Comparison of ENCODE assay signal across 18 cellular contexts in genomic region chr3:71166839-71167238, GRCh38.
DNase-seq lines count a peak whose midpoint lies in the region; TF ChIP-seq lines count a peak whose summit lies in the region.
"Had no signal": no experiment of that assay in that cellular context is flagged by ENCODE, and none has a peak within 500 bp of the region (broad histone marks: within the 10 kb centered on the region; RNA-seq: fewer than 3 reads in every experiment).

No MANE protein-coding gene starts in this region.

- peak overlapping the region; percentile 72 for H3K27ac Mint-ChIP-seq in Caco-2 (ENCODE audit: unreplicated experiment)
- H3K27ac Mint-ChIP-seq in chondrocyte (ENCODE audit: unreplicated experiment): peak overlapping the region; percentile 96
- peak overlapping the region; percentile 84 for H3K27ac Mint-ChIP-seq in progenitor cell of endocrine pancreas
- no peak overlapping the region for H3K27ac Mint-ChIP-seq in activated CD4-positive, alpha-beta T cell treated with anti-CD3 and anti-CD28 coated beads, Interleukin-2, amount 10 ng/mL, durations not matched to agents 24 days and 14 days
- H3K27ac Mint-ChIP-seq: dendritic cell treated with granulocyte-macrophage colony-stimulating factor and Interleukin-4, amounts not matched to agents 40 ng/mL and 50 ng/mL, for 4 days had no signal

- H3K4me1 Mint-ChIP-seq in Caco-2 (ENCODE audit: low read depth, unreplicated experiment) (peaks cover 46% of the 10 kb centered on the region), chondrocyte (ENCODE audit: low read depth) (peaks cover 92% of the 10 kb centered on the region), progenitor cell of endocrine pancreas (ENCODE audit: low read depth) (peaks cover 70% of the 10 kb centered on the region)
- peaks cover 7% of the 10 kb centered on the region for H3K4me1 Mint-ChIP-seq in activated CD4-positive, alpha-beta T cell treated with anti-CD3 and anti-CD28 coated beads, Interleukin-2, amount 10 ng/mL, durations not matched to agents 24 days and 14 days

- H3K36me3 Mint-ChIP-seq in Caco-2 (ENCODE audit: insufficient read depth, unreplicated experiment) (peaks cover 23% of the 10 kb centered on the region), chondrocyte (ENCODE audit: low read depth) (peaks cover 7% of the 10 kb centered on the region), progenitor cell of endocrine pancreas (ENCODE audit: insufficient read depth) (peaks cover 15% of the 10 kb centered on the region)
- peaks cover 10% of the 10 kb centered on the region for H3K36me3 Mint-ChIP-seq in activated CD4-positive, alpha-beta T cell treated with anti-CD3 and anti-CD28 coated beads, Interleukin-2, amount 10 ng/mL, durations not matched to agents 24 days and 14 days (ENCODE audit: low read depth)

- DNase-seq in Caco-2: no peak
- peak; percentile 19 for DNase-seq in NCI-H748 treated with DMSO at 0.1 percent for 48 hours (lab: John Stamatoyannopoulos, UW)
- no peak for DNase-seq in chondrocyte (ENCODE audit: low spot score)
- DNase-seq in progenitor cell of endocrine pancreas (ENCODE audit: low spot score, unreplicated experiment): no peak
- DNase-seq in AG20443 (ENCODE audit: low spot score): no peak
- DNase-seq in activated CD4-positive, alpha-beta T cell treated with anti-CD3 and anti-CD28 coated beads, Interleukin-2, amount 10 ng/mL, durations not matched to agents 24 days and 14 days: no peak
- DNase-seq in stimulated activated CD4-positive, alpha-beta T cell treated with anti-CD3 and anti-CD28 coated beads, Interleukin-12 subunit alpha, Interleukin-12 subunit beta, amount 100 ng/mL, for 4 hours: no peak
- DNase-seq: activated CD4-positive, CD25-positive, alpha-beta regulatory T cell treated with anti-CD3 and anti-CD28 coated beads, Interleukin-2, amount 50 U/mL, for 72 hours; activated T-cell treated with anti-CD3 and anti-CD28 coated beads, Interleukin-2, amount 50 U/mL, for 24 hours; amygdala; DMS79; mammary epithelial cell; NCI-H187 treated with DMSO at 0.1 percent for 48 hours; NCI-H446; pancreas; T1000 had no signal

- H3K9me3 ChIP-seq in Caco-2: no peaks in the 10 kb centered on the region
- H3K9me3 ChIP-seq: pancreas had no signal

- intact Hi-C loops in Caco-2 (cut with micrococcal nuclease; ENCODE audit: unreplicated experiment): no loop called here
- intact Hi-C loops in activated CD4-positive, alpha-beta T cell treated with anti-CD3 and anti-CD28 coated beads, Interleukin-2, amount 10 ng/mL, durations not matched to agents 24 days and 14 days (cut with micrococcal nuclease): no loop called here

- POLR2A ChIA-PET in Caco-2 (lab: Charles Lee): no interaction called here

- no TSS peak for BruUV-seq in Caco-2 (replicated peaks; lab: Mats Ljungman, UMichigan)

- H3K4me3 ChIP-seq in Caco-2 (ENCODE audit: low read depth, low read length): no peak overlapping the region
- H3K4me3 ChIP-seq: GM12878, pancreas had no signal

- no peaks in the 10 kb centered on the region for H3K9me3 Mint-ChIP-seq in Caco-2 (ENCODE audit: unreplicated experiment)
- no peaks in the 10 kb centered on the region for H3K9me3 Mint-ChIP-seq in chondrocyte (ENCODE audit: low read depth)
- no peaks in the 10 kb centered on the region for H3K9me3 Mint-ChIP-seq in progenitor cell of endocrine pancreas (ENCODE audit: low read depth)
- peaks cover 7% of the 10 kb centered on the region for H3K9me3 Mint-ChIP-seq in activated CD4-positive, alpha-beta T cell treated with anti-CD3 and anti-CD28 coated beads, Interleukin-2, amount 10 ng/mL, durations not matched to agents 24 days and 14 days
- H3K9me3 Mint-ChIP-seq: dendritic cell treated with granulocyte-macrophage colony-stimulating factor and Interleukin-4, amounts not matched to agents 40 ng/mL and 50 ng/mL, for 4 days had no signal

- TF ChIP-seq CTCF in Caco-2 (IDR thresholded peaks at IDR 0.05; ENCODE audit: insufficient read depth in 1 of 2, low read depth in 1 of 2, low read length in 1 of 2, severe bottlenecking in 1 of 2, unreplicated experiment in 1 of 2) (no peak), chondrocyte (IDR thresholded peaks at IDR 0.05) (no peak), progenitor cell of endocrine pancreas (IDR thresholded peaks at IDR 0.05; ENCODE audit: unreplicated experiment) (no peak)

- H3K4me3 Mint-ChIP-seq in Caco-2 (ENCODE audit: unreplicated experiment) (peak overlapping the region; percentile 12), chondrocyte (ENCODE audit: unreplicated experiment) (no peak overlapping the region), progenitor cell of endocrine pancreas (ENCODE audit: low read depth) (peak overlapping the region; percentile 2)
- no peak overlapping the region for H3K4me3 Mint-ChIP-seq in activated CD4-positive, alpha-beta T cell treated with anti-CD3 and anti-CD28 coated beads, Interleukin-2, amount 10 ng/mL, durations not matched to agents 24 days and 14 days
- H3K4me3 Mint-ChIP-seq: activated T-cell treated with anti-CD3 and anti-CD28 coated beads, Interleukin-2, amount 50 U/mL, for 24 hours; dendritic cell treated with granulocyte-macrophage colony-stimulating factor and Interleukin-4, amounts not matched to agents 40 ng/mL and 50 ng/mL, for 4 days had no signal

- peaks cover 3% of the 10 kb centered on the region; the same call in 1 of the 2 replicates for H3K36me3 ChIP-seq in Caco-2 (ENCODE audit: control insufficient read depth, insufficient read depth, low read length)
- H3K36me3 ChIP-seq: pancreas had no signal

- H3K27me3 Mint-ChIP-seq in Caco-2 (ENCODE audit: insufficient read depth, unreplicated experiment) (no peaks in the 10 kb centered on the region), chondrocyte (ENCODE audit: low read depth) (no peaks in the 10 kb centered on the region), progenitor cell of endocrine pancreas (no peaks in the 10 kb centered on the region)
- H3K27me3 Mint-ChIP-seq in activated CD4-positive, alpha-beta T cell treated with anti-CD3 and anti-CD28 coated beads, Interleukin-2, amount 10 ng/mL, durations not matched to agents 24 days and 14 days: no peaks in the 10 kb centered on the region
- H3K27me3 Mint-ChIP-seq: activated T-cell treated with anti-CD3 and anti-CD28 coated beads, Interleukin-2, amount 50 U/mL, for 24 hours; dendritic cell treated with granulocyte-macrophage colony-stimulating factor and Interleukin-4, amounts not matched to agents 40 ng/mL and 50 ng/mL, for 4 days had no signal

- CTCF ChIA-PET in Caco-2 (lab: Charles Lee): no interaction called here

- peaks cover 60% of the 10 kb centered on the region for H3K4me1 ChIP-seq in Caco-2

- no peaks in the 10 kb centered on the region for H3K27me3 ChIP-seq in Caco-2 (replicated peaks; ENCODE audit: control insufficient read depth, insufficient read depth, low read length)
- H3K27me3 ChIP-seq: pancreas had no signal

Comparison
In these comparisons a context has a peak if more than half of its experiments do, and no peak if none do; other contexts are left out.
1. H3K4me3 Mint-ChIP-seq: peak in Caco-2 (single experiment) and progenitor cell of endocrine pancreas (single experiment); none in chondrocyte (single experiment) and activated CD4-positive, alpha-beta T cell treated with anti-CD3 and anti-CD28 coated beads, Interleukin-2, amount 10 ng/mL, durations not matched to agents 24 days and 14 days (single experiment).